In genomic region chr11:64207247-64208085, GRCh38 we compare ENCODE assay signal across 9 cellular contexts. TPM values are rescaled to one million over a fixed set of nuclear protein-coding genes. Genes with fewer than 3 reads are reported as not detected.
A peak's percentile ranks its signal among the peaks of the same experiment; 100 is the strongest.
DNase-seq lines count a peak whose midpoint lies in the region; ATAC-seq, FAIRE-seq and TF ChIP-seq lines count a peak whose summit lies in the region.
"Had no signal": no experiment of that assay in that cellular context is flagged by ENCODE, and none has a peak within 500 bp of the region (broad histone marks: within the 10 kb centered on the region; RNA-seq: fewer than 3 reads in every experiment).

No MANE protein-coding gene starts in this region.

- 44 to 64% (median 52%) methylated on average over 25 to 31 of the region's 31 CpGs for WGBS in heart left ventricle, 4 donors

- no peak for FAIRE-seq in HTR-8/SVneo (lab: Jason Lieb, UNC)
- FAIRE-seq: TTC549 had no signal

- peak overlapping the region in 11 of 12 donors; percentile 14 to 75 (median 52) for H3K4me3 ChIP-seq in heart left ventricle

- peak in 1 of 2 donors; percentile 51 for TF ChIP-seq POLR2A in heart left ventricle (IDR thresholded peaks at IDR 0.05)

- intact Hi-C loops in heart left ventricle (cut with DNase I): no loop called here

- POLR2A ChIA-PET in GM10248 (lab: Yijun Ruan, JAX): interaction anchor here (0.6 to 4.7 kb wide), 10 partner anchors 10 to 97 kb away, joined by 4 to 36 read pairs (median 8); partner anchors contain the start of genes FKBP2, NUDT22, STIP1 and TRPT1

- H3K4me1 ChIP-seq in heart left ventricle: peaks cover 0 to 47% (median 27%) of the 10 kb centered on the region in 12 donors

- H3K27ac ChIP-seq in heart left ventricle: peak overlapping the region; percentile 33 to 98 (median 86)

- CTCF ChIA-PET in GM10248 (lab: Yijun Ruan, JAX): interaction anchor here (1.2 to 16.7 kb wide), 7 partner anchors 16 to 207 kb away, joined by 4 to 368 read pairs (median 24); partner anchors contain the start of genes CATSPERZ, DNAJC4, ESRRA and FKBP2

- TF ChIP-seq CTCF in GM10248 (IDR thresholded peaks at IDR 0.05; ENCODE audit: control extremely low read depth, extremely low read depth, low read depth, missing control alignments): no peak
- TF ChIP-seq CTCF in heart left ventricle (IDR thresholded peaks at IDR 0.05): peak in 1 of 12 donors; percentile 4

- no peaks in the 10 kb centered on the region for H3K9me3 ChIP-seq in heart left ventricle

- ATAC-seq in HG02642 (IDR thresholded peaks at IDR 0.05; ENCODE audit: poor library complexity, unreplicated experiment) (peak; percentile 52), heart left ventricle (peak; percentile 21 to 76 (median 71))

- peak; percentile 91 for DNase-seq in GM10248 (ENCODE audit: extremely low spot score)
- peak; percentile 68 for DNase-seq in activated effector memory CD4-positive, alpha-beta T cell treated with Interleukin-2 at 50 U/mL for 16 hours
- DNase-seq in heart left ventricle: peak; percentile 72 to 86 (median 80)
- peak; percentile 90 for DNase-seq in stimulated activated CD4-positive, alpha-beta T cell treated with anti-CD3 and anti-CD28 coated beads, Interleukin-15, amount 100 ng/mL, for 24 hours
- DNase-seq in HTR-8/SVneo (ENCODE audit: insufficient read length, low spot score): no peak
- no peak for DNase-seq in COR-L47 (lab: John Stamatoyannopoulos, UW)

- H3K36me3 ChIP-seq in heart left ventricle: peaks cover 0 to 68% (median 25%) of the 10 kb centered on the region in 9 donors

- H3K27me3 ChIP-seq in heart left ventricle: no peaks in the 10 kb centered on the region

TF ChIP-seq in PFSK-1, 5 proteins besides CTCF, POLR2A, EP300 and RAD21:
- TF ChIP-seq, protein P1, sequence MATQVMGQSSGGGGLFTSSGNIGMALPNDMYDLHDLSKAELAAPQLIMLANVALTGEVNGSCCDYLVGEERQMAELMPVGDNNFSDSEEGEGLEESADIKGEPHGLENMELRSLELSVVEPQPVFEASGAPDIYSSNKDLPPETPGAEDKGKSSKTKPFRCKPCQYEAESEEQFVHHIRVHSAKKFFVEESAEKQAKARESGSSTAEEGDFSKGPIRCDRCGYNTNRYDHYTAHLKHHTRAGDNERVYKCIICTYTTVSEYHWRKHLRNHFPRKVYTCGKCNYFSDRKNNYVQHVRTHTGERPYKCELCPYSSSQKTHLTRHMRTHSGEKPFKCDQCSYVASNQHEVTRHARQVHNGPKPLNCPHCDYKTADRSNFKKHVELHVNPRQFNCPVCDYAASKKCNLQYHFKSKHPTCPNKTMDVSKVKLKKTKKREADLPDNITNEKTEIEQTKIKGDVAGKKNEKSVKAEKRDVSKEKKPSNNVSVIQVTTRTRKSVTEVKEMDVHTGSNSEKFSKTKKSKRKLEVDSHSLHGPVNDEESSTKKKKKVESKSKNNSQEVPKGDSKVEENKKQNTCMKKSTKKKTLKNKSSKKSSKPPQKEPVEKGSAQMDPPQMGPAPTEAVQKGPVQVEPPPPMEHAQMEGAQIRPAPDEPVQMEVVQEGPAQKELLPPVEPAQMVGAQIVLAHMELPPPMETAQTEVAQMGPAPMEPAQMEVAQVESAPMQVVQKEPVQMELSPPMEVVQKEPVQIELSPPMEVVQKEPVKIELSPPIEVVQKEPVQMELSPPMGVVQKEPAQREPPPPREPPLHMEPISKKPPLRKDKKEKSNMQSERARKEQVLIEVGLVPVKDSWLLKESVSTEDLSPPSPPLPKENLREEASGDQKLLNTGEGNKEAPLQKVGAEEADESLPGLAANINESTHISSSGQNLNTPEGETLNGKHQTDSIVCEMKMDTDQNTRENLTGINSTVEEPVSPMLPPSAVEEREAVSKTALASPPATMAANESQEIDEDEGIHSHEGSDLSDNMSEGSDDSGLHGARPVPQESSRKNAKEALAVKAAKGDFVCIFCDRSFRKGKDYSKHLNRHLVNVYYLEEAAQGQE (IDR thresholded peaks at IDR 0.05; ENCODE audit: insufficient read depth in 1 of 2, low read depth in 2 of 2, low read length in 2 of 2): peak in 1 of 2 experiments; percentile 39; a peak in 1 of 4 replicates
- TF ChIP-seq TAF1 (IDR thresholded peaks at IDR 0.05; ENCODE audit: borderline replicate concordance, insufficient read depth, low read length): peak; percentile 41; the same call in 1 of the 2 replicates
- peak; percentile 79 for TF ChIP-seq FOXP2 (optimal IDR thresholded peaks at IDR 0.05; ENCODE audit: borderline replicate concordance, extremely low read depth, extremely low read length, insufficient read depth)
- no peak; the same call in 1 of the 2 replicates for TF ChIP-seq POLR2AphosphoS5 (IDR thresholded peaks at IDR 0.05; ENCODE audit: low read depth, low read length)
- TF ChIP-seq SIN3A (IDR thresholded peaks at IDR 0.05; ENCODE audit: borderline replicate concordance, insufficient read depth, low read length): no peak

RNA-seq across cellular contexts. Expression of gene FERMT3, which starts 0.9 kb away (rescaled TPM):
- polyA plus RNA-seq in PFSK-1 (2012; ENCODE audit: insufficient read length, low read depth): 2.7 TPM
- total RNA-seq in heart left ventricle: 10 to 100 TPM in 2 of 9 donors, 1 to 10 TPM in 7; 3.4 to 71.5 (median 5.7) TPM
- 1 to 10 TPM; 2.8 to 7.9 TPM for polyA plus RNA-seq in heart left ventricle

RNA-seq across cellular contexts. Expression of gene TRPT1, which starts 18.5 kb away (rescaled TPM):
- 79.0 TPM for polyA plus RNA-seq in PFSK-1 (2012; ENCODE audit: insufficient read length, low read depth)
- 100 to 1,000 TPM in 2 of 9 donors, 10 to 100 TPM in 7; 51.2 to 146 (median 63.3) TPM for total RNA-seq in heart left ventricle
- 100 to 1,000 TPM in 1 of 2 donors, 10 to 100 TPM in 1; 65.3 to 123 TPM for polyA plus RNA-seq in heart left ventricle

RNA-seq across cellular contexts. Expression of gene NUDT22, which starts 18.6 kb away (rescaled TPM):
- 51.1 TPM for polyA plus RNA-seq in PFSK-1 (2012; ENCODE audit: insufficient read length, low read depth)
- total RNA-seq in heart left ventricle: 10 to 100 TPM; 63.7 to 93.0 (median 70.3) TPM
- polyA plus RNA-seq in heart left ventricle: 10 to 100 TPM; 74.9 to 90.9 TPM

RNA-seq across cellular contexts. Expression of gene STIP1, which starts 21.5 kb away (rescaled TPM):
- polyA plus RNA-seq in PFSK-1 (2012; ENCODE audit: insufficient read length, low read depth): 450 TPM
- 100 to 1,000 TPM in 2 of 9 donors, 10 to 100 TPM in 7; 74.9 to 143 (median 88.8) TPM for total RNA-seq in heart left ventricle
- 100 to 1,000 TPM in 1 of 2 donors, 10 to 100 TPM in 1; 68.8 to 175 TPM for polyA plus RNA-seq in heart left ventricle

RNA-seq across cellular contexts. Expression of gene DNAJC4, which starts 22.9 kb away (rescaled TPM):
- 32.2 TPM for polyA plus RNA-seq in PFSK-1 (2012; ENCODE audit: insufficient read length, low read depth)
- 10 to 100 TPM; 31.2 to 63.6 (median 47.2) TPM for total RNA-seq in heart left ventricle
- polyA plus RNA-seq in heart left ventricle: 100 to 1,000 TPM in 1 of 2 donors, 10 to 100 TPM in 1; 33.8 to 123 TPM

Comparison
In these comparisons a context has a peak if more than half of its experiments do, and no peak if none do; other contexts are left out.
1. DNase-seq: peak in GM10248 (single experiment), activated effector memory CD4-positive, alpha-beta T cell treated with Interleukin-2 at 50 U/mL for 16 hours (single experiment), heart left ventricle (5 of 5) and stimulated activated CD4-positive, alpha-beta T cell treated with anti-CD3 and anti-CD28 coated beads, Interleukin-15, amount 100 ng/mL, for 24 hours (single experiment); none in HTR-8/SVneo (single experiment) and COR-L47 (single experiment).